1 cellular context compared by ENCODE assay signal in the genomic region with DNA sequence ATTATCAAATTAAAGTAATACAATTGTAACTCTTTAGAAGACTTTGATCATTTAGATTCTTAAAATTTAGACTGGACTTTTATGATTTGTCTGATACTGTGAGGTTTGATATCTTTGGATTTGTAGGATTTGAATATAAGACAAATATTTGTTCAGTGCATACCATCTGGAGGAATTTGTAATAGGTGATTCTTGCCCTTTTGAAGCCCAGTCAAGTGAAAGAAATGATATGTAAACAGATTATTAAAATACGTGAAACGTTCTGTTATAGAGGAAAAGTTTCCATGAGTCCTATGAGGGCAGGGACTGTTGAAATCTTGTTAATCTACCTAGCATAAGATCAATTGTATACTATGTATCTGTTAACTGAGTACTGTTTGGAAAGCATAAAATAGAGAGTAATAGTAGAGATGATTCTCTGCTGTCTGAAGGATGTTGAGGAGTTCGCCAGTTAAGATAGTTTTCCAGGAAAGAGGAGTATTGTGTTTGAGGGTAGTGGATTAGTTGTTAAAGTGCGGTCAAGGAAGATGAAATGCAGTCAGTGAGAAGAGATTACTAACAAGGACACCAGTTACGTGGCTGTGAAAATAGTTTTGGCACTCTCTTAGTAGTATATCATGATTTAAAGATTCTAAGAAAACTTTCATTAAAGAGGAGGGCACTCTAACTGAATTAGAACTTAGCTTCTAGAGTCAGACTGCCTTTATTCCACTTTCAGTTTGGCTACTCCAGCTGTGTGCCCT.
TF ChIP-seq lines count a peak whose summit lies in the region.

No MANE protein-coding gene starts in this region.

TF ChIP-seq in A549, 52 proteins besides CTCF, POLR2A, EP300 and RAD21:
- TF ChIP-seq BHLHE40 (IDR thresholded peaks at IDR 0.05; ENCODE audit: low read depth, low read length) (no peak), ZFP36 (IDR thresholded peaks at IDR 0.05; ENCODE audit: borderline replicate concordance, partially characterized antibody) (no peak), RCOR1 (IDR thresholded peaks at IDR 0.05; ENCODE audit: low read depth, low read length) (no peak), MYC (IDR thresholded peaks at IDR 0.05; ENCODE audit: borderline replicate concordance, low read length) (no peak), MAZ (IDR thresholded peaks at IDR 0.05; ENCODE audit: borderline replicate concordance, low read depth, low read length) (no peak), CBX2 (IDR thresholded peaks at IDR 0.05; ENCODE audit: borderline replicate concordance, low read depth) (no peak), JUN (IDR thresholded peaks at IDR 0.05) (no peak), TP53 (CRISPR knock-in tag; IDR thresholded peaks at IDR 0.05) (no peak), NPAS2 (CRISPR knock-in tag; IDR thresholded peaks at IDR 0.05; ENCODE audit: borderline replicate concordance) (no peak), KDM5A (IDR thresholded peaks at IDR 0.05) (no peak), RNF2 (IDR thresholded peaks at IDR 0.05; ENCODE audit: borderline replicate concordance, low read depth) (no peak), PHF8 (IDR thresholded peaks at IDR 0.05; ENCODE audit: borderline replicate concordance, low read depth) (no peak), HDAC2 (IDR thresholded peaks at IDR 0.05) (no peak)
- TF ChIP-seq, protein P1, sequence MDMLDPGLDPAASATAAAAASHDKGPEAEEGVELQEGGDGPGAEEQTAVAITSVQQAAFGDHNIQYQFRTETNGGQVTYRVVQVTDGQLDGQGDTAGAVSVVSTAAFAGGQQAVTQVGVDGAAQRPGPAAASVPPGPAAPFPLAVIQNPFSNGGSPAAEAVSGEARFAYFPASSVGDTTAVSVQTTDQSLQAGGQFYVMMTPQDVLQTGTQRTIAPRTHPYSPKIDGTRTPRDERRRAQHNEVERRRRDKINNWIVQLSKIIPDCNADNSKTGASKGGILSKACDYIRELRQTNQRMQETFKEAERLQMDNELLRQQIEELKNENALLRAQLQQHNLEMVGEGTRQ (IDR thresholded peaks at IDR 0.05): no peak
- TF ChIP-seq, protein P2, sequence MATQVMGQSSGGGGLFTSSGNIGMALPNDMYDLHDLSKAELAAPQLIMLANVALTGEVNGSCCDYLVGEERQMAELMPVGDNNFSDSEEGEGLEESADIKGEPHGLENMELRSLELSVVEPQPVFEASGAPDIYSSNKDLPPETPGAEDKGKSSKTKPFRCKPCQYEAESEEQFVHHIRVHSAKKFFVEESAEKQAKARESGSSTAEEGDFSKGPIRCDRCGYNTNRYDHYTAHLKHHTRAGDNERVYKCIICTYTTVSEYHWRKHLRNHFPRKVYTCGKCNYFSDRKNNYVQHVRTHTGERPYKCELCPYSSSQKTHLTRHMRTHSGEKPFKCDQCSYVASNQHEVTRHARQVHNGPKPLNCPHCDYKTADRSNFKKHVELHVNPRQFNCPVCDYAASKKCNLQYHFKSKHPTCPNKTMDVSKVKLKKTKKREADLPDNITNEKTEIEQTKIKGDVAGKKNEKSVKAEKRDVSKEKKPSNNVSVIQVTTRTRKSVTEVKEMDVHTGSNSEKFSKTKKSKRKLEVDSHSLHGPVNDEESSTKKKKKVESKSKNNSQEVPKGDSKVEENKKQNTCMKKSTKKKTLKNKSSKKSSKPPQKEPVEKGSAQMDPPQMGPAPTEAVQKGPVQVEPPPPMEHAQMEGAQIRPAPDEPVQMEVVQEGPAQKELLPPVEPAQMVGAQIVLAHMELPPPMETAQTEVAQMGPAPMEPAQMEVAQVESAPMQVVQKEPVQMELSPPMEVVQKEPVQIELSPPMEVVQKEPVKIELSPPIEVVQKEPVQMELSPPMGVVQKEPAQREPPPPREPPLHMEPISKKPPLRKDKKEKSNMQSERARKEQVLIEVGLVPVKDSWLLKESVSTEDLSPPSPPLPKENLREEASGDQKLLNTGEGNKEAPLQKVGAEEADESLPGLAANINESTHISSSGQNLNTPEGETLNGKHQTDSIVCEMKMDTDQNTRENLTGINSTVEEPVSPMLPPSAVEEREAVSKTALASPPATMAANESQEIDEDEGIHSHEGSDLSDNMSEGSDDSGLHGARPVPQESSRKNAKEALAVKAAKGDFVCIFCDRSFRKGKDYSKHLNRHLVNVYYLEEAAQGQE (IDR thresholded peaks at IDR 0.05): no peak
- TF ChIP-seq, protein P3, sequence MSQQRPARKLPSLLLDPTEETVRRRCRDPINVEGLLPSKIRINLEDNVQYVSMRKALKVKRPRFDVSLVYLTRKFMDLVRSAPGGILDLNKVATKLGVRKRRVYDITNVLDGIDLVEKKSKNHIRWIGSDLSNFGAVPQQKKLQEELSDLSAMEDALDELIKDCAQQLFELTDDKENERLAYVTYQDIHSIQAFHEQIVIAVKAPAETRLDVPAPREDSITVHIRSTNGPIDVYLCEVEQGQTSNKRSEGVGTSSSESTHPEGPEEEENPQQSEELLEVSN (IDR thresholded peaks at IDR 0.05; ENCODE audit: borderline replicate concordance, low read depth): no peak
- TF ChIP-seq, protein P4, sequence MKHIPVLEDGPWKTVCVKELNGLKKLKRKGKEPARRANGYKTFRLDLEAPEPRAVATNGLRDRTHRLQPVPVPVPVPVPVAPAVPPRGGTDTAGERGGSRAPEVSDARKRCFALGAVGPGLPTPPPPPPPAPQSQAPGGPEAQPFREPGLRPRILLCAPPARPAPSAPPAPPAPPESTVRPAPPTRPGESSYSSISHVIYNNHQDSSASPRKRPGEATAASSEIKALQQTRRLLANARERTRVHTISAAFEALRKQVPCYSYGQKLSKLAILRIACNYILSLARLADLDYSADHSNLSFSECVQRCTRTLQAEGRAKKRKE (CRISPR knock-in tag; IDR thresholded peaks at IDR 0.05; ENCODE audit: low read depth): no peak
- TF ChIP-seq, protein P5, sequence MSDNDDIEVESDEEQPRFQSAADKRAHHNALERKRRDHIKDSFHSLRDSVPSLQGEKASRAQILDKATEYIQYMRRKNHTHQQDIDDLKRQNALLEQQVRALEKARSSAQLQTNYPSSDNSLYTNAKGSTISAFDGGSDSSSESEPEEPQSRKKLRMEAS (IDR thresholded peaks at IDR 0.05): no peak
- TF ChIP-seq, protein P6, sequence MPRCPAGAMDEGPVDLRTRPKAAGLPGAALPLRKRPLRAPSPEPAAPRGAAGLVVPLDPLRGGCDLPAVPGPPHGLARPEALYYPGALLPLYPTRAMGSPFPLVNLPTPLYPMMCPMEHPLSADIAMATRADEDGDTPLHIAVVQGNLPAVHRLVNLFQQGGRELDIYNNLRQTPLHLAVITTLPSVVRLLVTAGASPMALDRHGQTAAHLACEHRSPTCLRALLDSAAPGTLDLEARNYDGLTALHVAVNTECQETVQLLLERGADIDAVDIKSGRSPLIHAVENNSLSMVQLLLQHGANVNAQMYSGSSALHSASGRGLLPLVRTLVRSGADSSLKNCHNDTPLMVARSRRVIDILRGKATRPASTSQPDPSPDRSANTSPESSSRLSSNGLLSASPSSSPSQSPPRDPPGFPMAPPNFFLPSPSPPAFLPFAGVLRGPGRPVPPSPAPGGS (IDR thresholded peaks at IDR 0.05): no peak
